1 cellular context compared by ENCODE assay signal in genomic region chr7:135247746-135248471, GRCh38.
TF ChIP-seq lines count a peak whose summit lies in the region.

No MANE protein-coding gene starts in this region.

TF ChIP-seq in H1, 55 proteins besides CTCF, POLR2A, EP300 and RAD21:
- no peak for TF ChIP-seq SP4 (IDR thresholded peaks at IDR 0.05; ENCODE audit: low read length)
